In the genomic region with DNA sequence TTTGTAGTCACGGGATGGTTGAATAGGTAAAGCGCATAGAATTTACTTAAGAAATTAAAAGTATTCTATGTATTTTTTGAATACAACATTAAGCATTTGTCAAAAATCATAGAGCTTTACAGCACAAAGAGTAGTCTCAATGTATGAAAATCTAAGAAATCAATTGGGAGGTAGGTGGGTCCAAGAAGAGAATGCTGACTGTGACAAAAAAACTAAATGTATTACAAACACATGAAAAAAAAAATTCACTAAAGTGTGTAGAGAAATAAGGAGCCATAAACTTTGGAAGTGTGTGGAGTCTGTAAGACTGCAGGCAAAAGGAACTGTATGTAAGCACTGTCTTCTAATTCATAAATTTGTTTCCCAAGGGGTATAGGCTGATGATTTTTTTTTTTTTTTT, we compare ENCODE assay signal across 29 cellular contexts.
"Had no signal": no experiment of that assay in that cellular context is flagged by ENCODE, and none has a peak within 500 bp of the region (broad histone marks: within the 10 kb centered on the region; RNA-seq: fewer than 3 reads in every experiment).

No MANE protein-coding gene starts in this region.

- H3K27me3 Mint-ChIP-seq: dendritic cell treated with granulocyte-macrophage colony-stimulating factor and Interleukin-4, amounts not matched to agents 40 ng/mL and 50 ng/mL, for 4 days; effector memory CD8-positive, alpha-beta T cell had no signal

- H3K27ac ChIP-seq: colonic mucosa, coronary artery, dorsolateral prefrontal cortex, epithelial cell of prostate, esophagus muscularis mucosa, esophagus squamous epithelium, foreskin keratinocyte, gastrocnemius medialis, gastroesophageal sphincter, heart left ventricle, heart right ventricle had no signal

- H3K27me3 ChIP-seq: colonic mucosa, dorsolateral prefrontal cortex, esophagus muscularis mucosa, esophagus squamous epithelium, foreskin keratinocyte, gastrocnemius medialis, gastroesophageal sphincter, heart left ventricle, heart right ventricle had no signal

- H3K9me3 ChIP-seq: colonic mucosa, esophagus muscularis mucosa, esophagus squamous epithelium, gastrocnemius medialis, gastroesophageal sphincter, heart right ventricle had no signal

- DNase-seq: colonic mucosa; cortex of kidney; dermis blood vessel endothelial cell; dorsolateral prefrontal cortex; effector CD4-positive, alpha-beta T cell; effector CD8-positive, alpha-beta T cell; effector memory CD4-positive, alpha-beta T cell; effector memory CD8-positive, alpha-beta T cell; endodermal cell; erythroblast; esophagus squamous epithelium; foreskin fibroblast; foreskin keratinocyte; foreskin melanocyte; gastrocnemius medialis; glutamatergic neuron; head of caudate nucleus; heart left ventricle; heart right ventricle had no signal

- H3K4me1 ChIP-seq: colonic mucosa, esophagus muscularis mucosa, esophagus squamous epithelium, foreskin keratinocyte, gastrocnemius medialis, gastroesophageal sphincter, heart left ventricle, heart right ventricle had no signal

- H3K4me3 Mint-ChIP-seq: dendritic cell treated with granulocyte-macrophage colony-stimulating factor and Interleukin-4, amounts not matched to agents 40 ng/mL and 50 ng/mL, for 4 days; effector memory CD8-positive, alpha-beta T cell; endodermal cell had no signal

- FAIRE-seq: colon, endometrium, endothelial cell of umbilical vein, frontal cortex had no signal

- H3K36me3 ChIP-seq: colonic mucosa, esophagus muscularis mucosa, esophagus squamous epithelium, gastrocnemius medialis, gastroesophageal sphincter, heart left ventricle, heart right ventricle had no signal

- H3K27ac Mint-ChIP-seq: dendritic cell treated with granulocyte-macrophage colony-stimulating factor and Interleukin-4, amounts not matched to agents 40 ng/mL and 50 ng/mL, for 4 days; effector memory CD8-positive, alpha-beta T cell; endodermal cell had no signal

- H3K4me1 Mint-ChIP-seq: endodermal cell had no signal

- ATAC-seq: effector memory CD8-positive, alpha-beta T cell; esophagus mucosa; foreskin keratinocyte; gastrocnemius medialis; gastroesophageal sphincter; heart left ventricle; heart right ventricle had no signal

- H3K4me3 ChIP-seq: colonic mucosa, coronary artery, dorsolateral prefrontal cortex, esophagus muscularis mucosa, esophagus squamous epithelium, gastrocnemius medialis, gastroesophageal sphincter, heart left ventricle, heart right ventricle had no signal

- H3K9me3 Mint-ChIP-seq: endodermal cell had no signal
